ENCODE assay signal across 8 cellular contexts in the genomic region with DNA sequence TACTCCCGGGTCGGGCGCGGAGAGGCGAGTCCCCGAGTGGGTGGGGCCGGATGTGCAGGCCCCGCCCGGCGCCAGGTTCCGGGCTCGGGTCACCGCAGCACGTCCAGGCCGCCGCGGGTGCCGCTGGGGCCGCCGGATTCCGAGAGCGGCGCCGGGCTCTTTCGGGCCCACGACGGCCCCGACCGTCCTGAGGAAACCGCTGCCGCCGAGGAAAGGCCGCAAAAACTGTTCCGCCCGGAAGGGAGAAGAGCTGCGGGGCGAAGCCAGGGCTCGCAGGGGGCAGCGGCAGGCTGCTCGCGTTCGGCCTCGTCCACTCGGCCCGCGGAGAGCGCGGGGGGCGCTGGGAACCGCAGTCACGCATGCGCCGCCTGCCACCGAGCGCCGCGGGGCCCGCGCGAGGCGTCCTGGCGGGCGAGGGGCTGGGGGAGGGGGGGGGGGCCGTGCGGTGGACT. TPM values are rescaled to one million over a fixed set of nuclear protein-coding genes. Genes with fewer than 3 reads are reported as not detected.
DNase-seq lines count a peak whose midpoint lies in the region; ATAC-seq and TF ChIP-seq lines count a peak whose summit lies in the region.

A gene (minus strand): TSS at position 342 of the 452 bp plus-strand sequence. CDS start 718 bp downstream, outside the sequence.

- H3K4me1 ChIP-seq in HAP-1 (peaks cover 5% of the 10 kb centered on the region; the same call in 1 of the 2 replicates), MM.1S (ENCODE audit: low read length) (peaks cover 12% of the 10 kb centered on the region), left ventricle myocardium inferior (peaks cover 60% of the 10 kb centered on the region), prostate gland (replicated peaks) (peaks cover 10% of the 10 kb centered on the region)

- POLR2A ChIA-PET in GM10248 (lab: Yijun Ruan, JAX) = no interaction called here
- POLR2A ChIA-PET in T-cell (lab: Charles Lee) = no interaction called here

- WGBS in prostate gland = 2% methylated on average over 50 of the region's 65 CpGs

- peaks cover 17% of the 10 kb centered on the region for H3K36me3 ChIP-seq in HAP-1 (replicated peaks)
- H3K36me3 ChIP-seq in MM.1S (replicated peaks; ENCODE audit: insufficient read depth, low read length) = no peaks in the 10 kb centered on the region
- H3K36me3 ChIP-seq in left ventricle myocardium inferior = peaks cover 25% of the 10 kb centered on the region
- peaks cover 0 to 3% of the 10 kb centered on the region in 2 donors for H3K36me3 ChIP-seq in prostate gland

- H3K9me2 ChIP-seq in MM.1S (replicated peaks; ENCODE audit: insufficient read depth, low read length) = no peaks in the 10 kb centered on the region

- H3K27ac ChIP-seq in MM.1S (ENCODE audit: low read length) (peak within 1 kb of the TSS; percentile 90), left ventricle myocardium inferior (replicated peaks) (peak within 1 kb of the TSS; percentile 100), prostate gland (peak within 1 kb of the TSS; percentile 94 to 98)

- peaks cover 57 to 64% (median 61%) of the 10 kb centered on the region in 3 donors for H3K4me1 Mint-ChIP-seq in T-cell

- peak within 1 kb of the TSS; percentile 93 to 96 (median 93) for H3K4me3 Mint-ChIP-seq in T-cell

- TF ChIP-seq CTCF in GM10248 (IDR thresholded peaks at IDR 0.05; ENCODE audit: control extremely low read depth, extremely low read depth, low read depth, missing control alignments) (no peak), MM.1S (IDR thresholded peaks at IDR 0.05; ENCODE audit: low read length) (no peak), left ventricle myocardium inferior (IDR thresholded peaks at IDR 0.05; ENCODE audit: borderline replicate concordance) (no peak), prostate gland (IDR thresholded peaks at IDR 0.05) (no peak)

- H3K27ac Mint-ChIP-seq in T-cell = peak within 1 kb of the TSS; percentile 95 to 97

- ATAC-seq in T-cell (replicated peaks in 1 of 4) = peak; percentile 82 to 88 (median 84)

- peak within 1 kb of the TSS; percentile 95 for H2AFZ ChIP-seq in MM.1S (ENCODE audit: low read length)

- intact Hi-C loops in left ventricle myocardium inferior (cut with micrococcal nuclease) = no loop called here
- intact Hi-C loops in prostate gland (cut with DNase I) = no loop called here

- in situ Hi-C loops in HAP-1 (cut with MboI; ENCODE audit: low sequenced_read_pairs) = no loop called here

- no peaks in the 10 kb centered on the region for H3K9me3 Mint-ChIP-seq in T-cell

- H3K9ac ChIP-seq in MM.1S (ENCODE audit: low read length) = peak within 1 kb of the TSS; percentile 99

- peak within 1 kb of the TSS; percentile 73 for H3K4me3 ChIP-seq in HAP-1
- peak within 1 kb of the TSS; percentile 79 for H3K4me3 ChIP-seq in MM.1S (ENCODE audit: low read length)
- H3K4me3 ChIP-seq in left ventricle myocardium inferior = peak within 1 kb of the TSS; percentile 79
- peak within 1 kb of the TSS; percentile 79 to 82 for H3K4me3 ChIP-seq in prostate gland

- H3K27me3 ChIP-seq in HAP-1 (ENCODE audit: low read depth) (no peaks in the 10 kb centered on the region), MM.1S (replicated peaks; ENCODE audit: insufficient read depth, low read length) (no peaks in the 10 kb centered on the region), left ventricle myocardium inferior (ENCODE audit: low read depth) (no peaks in the 10 kb centered on the region), prostate gland (replicated peaks; ENCODE audit: insufficient read depth) (no peaks in the 10 kb centered on the region)

- H4K20me1 ChIP-seq in MM.1S (ENCODE audit: insufficient read depth, low read length) = no peaks in the 10 kb centered on the region

- DNase-seq in GM10248 (ENCODE audit: extremely low spot score) = peak; percentile 93
- peak; percentile 87 to 94 for DNase-seq in HAP-1 (ENCODE audit: low spot score in 2 of 2)
- DNase-seq in MM.1S = peak; percentile 93
- DNase-seq in T-cell = peak; percentile 44 to 83 (median 64)
- peak; percentile 86 for DNase-seq in amniotic epithelial cell (ENCODE audit: low read depth)
- peak; percentile 92 for DNase-seq in left ventricle myocardium inferior
- DNase-seq in prostate gland (ENCODE audit: low spot score) = peak; percentile 91
- peak; percentile 91 for DNase-seq in ureter (ENCODE audit: low spot score)

- H3K4me2 ChIP-seq in MM.1S (ENCODE audit: low read depth, low read length) = peak within 1 kb of the TSS; percentile 94

- 0 out of 2 replicates have a peak, but pooled peaks cover 4% of the 10 kb centered on the region for H3F3A ChIP-seq in MM.1S (ENCODE audit: insufficient read depth, low read length)

- H3K36me3 Mint-ChIP-seq in T-cell = peaks cover 6% of the 10 kb centered on the region

- H3K79me2 ChIP-seq in MM.1S (ENCODE audit: low read length) = peaks cover 39% of the 10 kb centered on the region

- H3K27me3 Mint-ChIP-seq in T-cell = no peaks in the 10 kb centered on the region

- no peaks in the 10 kb centered on the region; the same call in 1 of the 2 replicates for H3K9me3 ChIP-seq in HAP-1
- no peaks in the 10 kb centered on the region for H3K9me3 ChIP-seq in MM.1S (replicated peaks; ENCODE audit: insufficient read depth, low read length)
- H3K9me3 ChIP-seq in left ventricle myocardium inferior (replicated peaks) = no peaks in the 10 kb centered on the region
- no peaks in the 10 kb centered on the region for H3K9me3 ChIP-seq in prostate gland

- TF ChIP-seq POLR2A in prostate gland (IDR thresholded peaks at IDR 0.05) = peak; percentile 64

- CTCF ChIA-PET in GM10248 (lab: Yijun Ruan, JAX) (interaction anchor here (1.0 to 1.6 kb wide), 2 partner anchors 24 to 32 kb away, joined by 3 to 5 read pairs; no protein-coding TSS in a partner anchor), T-cell (lab: Charles Lee) (interaction anchor here in 1 of 2 donors (0.8 kb wide), 1 partner anchor 32 kb away, joined by 4 read pairs; no protein-coding TSS in a partner anchor)

RNA-seq across cellular contexts. Expression of the gene that starts here (rescaled TPM):
- total RNA-seq in T-cell (1 to 10 TPM; 3.2 to 6.4 (median 4.7) TPM), left ventricle myocardium inferior (4.4 TPM), prostate gland (10 to 100 TPM in 1 of 2 donors, 1 to 10 TPM in 1; 3.2 to 11.8 TPM), ureter (5.9 TPM)

Comparison
In these comparisons a context has a peak if more than half of its experiments do, and no peak if none do; other contexts are left out.
1. Peak in every context shown above with its lines: DNase-seq, ATAC-seq, H3K4me3 ChIP-seq and H3K27ac ChIP-seq.